ENCODE assay signal across 25 cellular contexts in the genomic region with DNA sequence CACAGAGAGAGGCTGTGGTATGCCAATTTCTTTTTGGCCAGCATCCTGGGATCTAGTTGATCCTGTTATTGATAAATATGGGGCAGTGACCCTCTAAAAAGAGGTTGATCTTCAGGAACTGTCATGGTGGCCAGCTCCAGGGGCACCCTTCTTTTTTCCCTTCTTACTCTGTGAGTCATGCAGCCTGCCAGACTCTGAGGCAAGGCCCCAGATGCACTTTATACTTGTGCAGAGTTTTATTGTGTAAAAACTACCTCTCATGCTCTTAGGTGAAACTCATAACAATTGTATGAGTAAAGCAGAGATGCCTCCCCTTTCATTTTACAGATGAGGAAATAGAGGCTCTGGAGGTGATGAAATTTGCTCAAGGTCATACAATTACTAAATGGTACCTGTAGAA.
"Had no signal": no experiment of that assay in that cellular context is flagged by ENCODE, and none has a peak within 500 bp of the region (broad histone marks: within the 10 kb centered on the region; RNA-seq: fewer than 3 reads in every experiment).

No MANE protein-coding gene starts in this region.

- H3K27ac ChIP-seq: adrenal gland, body of pancreas, PC-9, VCaP had no signal

- H3K4me3 ChIP-seq: adrenal gland, body of pancreas, K562, PC-9 had no signal

- H3K27me3 Mint-ChIP-seq: activated CD8-positive, alpha-beta T cell treated with anti-CD3 and anti-CD28 coated beads for 36 hours; activated naive CD4-positive, alpha-beta T cell treated with anti-CD3 and anti-CD28 coated beads, Interleukin-2, amount 10 ng/mL, durations not matched to agents 7 days and 5 days had no signal

- H3K27me3 ChIP-seq: adrenal gland, body of pancreas had no signal

- H3K4me1 ChIP-seq: adrenal gland, body of pancreas had no signal

- H3K9me3 Mint-ChIP-seq: activated CD4-positive, alpha-beta T cell treated with anti-CD3 and anti-CD28 coated beads, Interleukin-2, amount 10 ng/mL, durations not matched to agents 7 days and 5 days; activated CD8-positive, alpha-beta T cell treated with anti-CD3 and anti-CD28 coated beads for 36 hours; activated naive CD4-positive, alpha-beta T cell treated with anti-CD3 and anti-CD28 coated beads, Interleukin-2, amount 10 ng/mL, durations not matched to agents 7 days and 5 days; activated naive CD8-positive, alpha-beta T cell treated with anti-CD3 and anti-CD28 coated beads for 36 hours; activated T-cell treated with anti-CD3 and anti-CD28 coated beads, Interleukin-2, amount 50 U/mL, for 72 hours; activated T-helper 2 cell treated with anti-CD3 and anti-CD28 coated beads, Interferon-gamma antibody, Interleukin-2, Interleukin-4, amounts not matched to agents 10 μg/mL and 5 μg/mL and 100 μg/mL, durations not matched to agents 14 hours and 24 hours and 36 hours had no signal

- H3K36me3 ChIP-seq: adrenal gland had no signal

- H3K4me3 Mint-ChIP-seq: activated CD4-positive, alpha-beta T cell treated with anti-CD3 and anti-CD28 coated beads, Interleukin-2, amount 10 ng/mL, durations not matched to agents 7 days and 5 days; activated CD8-positive, alpha-beta T cell treated with anti-CD3 and anti-CD28 coated beads for 36 hours; activated naive CD4-positive, alpha-beta T cell treated with anti-CD3 and anti-CD28 coated beads, Interleukin-2, amount 10 ng/mL, durations not matched to agents 7 days and 5 days; activated naive CD8-positive, alpha-beta T cell treated with anti-CD3 and anti-CD28 coated beads for 36 hours; activated T-cell treated with anti-CD3 and anti-CD28 coated beads, Interleukin-2, amount 50 U/mL, for 72 hours; T-helper 17 cell had no signal

- DNase-seq: activated CD4-positive, alpha-beta T cell treated with anti-CD3 and anti-CD28 coated beads, Interleukin-2, amount 10 ng/mL, durations not matched to agents 7 days and 5 days; activated CD4-positive, CD25-positive, alpha-beta regulatory T cell; activated CD8-positive, alpha-beta memory T cell treated with anti-CD3 and anti-CD28 coated beads, Interleukin-2, amount 50 U/mL, for 4 hours; activated CD8-positive, alpha-beta T cell treated with anti-CD3 and anti-CD28 coated beads for 36 hours; activated gamma-delta T cell treated with Interleukin-2 at 50 U/mL for 16 hours; activated naive CD4-positive, alpha-beta T cell treated with anti-CD3 and anti-CD28 coated beads, Interleukin-2, amount 10 ng/mL, durations not matched to agents 7 days and 5 days; activated naive CD8-positive, alpha-beta T cell treated with anti-CD3 and anti-CD28 coated beads for 36 hours; activated T-cell treated with anti-CD3 and anti-CD28 coated beads, Interleukin-2, amount 50 U/mL, for 72 hours; adrenal gland; aorta; body of pancreas; central memory CD4-positive, alpha-beta T cell; Karpas-422; NCI-H1048; NCI-H146; NCI-H187 treated with DMSO at 0.1 percent for 48 hours; NCI-H2081 treated with DMSO at 0.1 percent for 48 hours; NCI-H446; NCI-H524; PC-9; SIG-M5; T-helper 17 cell had no signal

- H2AFZ ChIP-seq: PC-9 had no signal

- H3K36me3 Mint-ChIP-seq: activated naive CD4-positive, alpha-beta T cell treated with anti-CD3 and anti-CD28 coated beads, Interleukin-2, amount 10 ng/mL, durations not matched to agents 7 days and 5 days; activated naive CD8-positive, alpha-beta T cell treated with anti-CD3 and anti-CD28 coated beads for 36 hours had no signal

- ATAC-seq: activated CD8-positive, alpha-beta T cell treated with anti-CD3 and anti-CD28 coated beads for 36 hours; body of pancreas; K562; T-helper 17 cell had no signal

- H3K4me1 Mint-ChIP-seq: activated CD4-positive, alpha-beta T cell treated with anti-CD3 and anti-CD28 coated beads, Interleukin-2, amount 10 ng/mL, durations not matched to agents 7 days and 5 days; activated naive CD4-positive, alpha-beta T cell treated with anti-CD3 and anti-CD28 coated beads, Interleukin-2, amount 10 ng/mL, durations not matched to agents 7 days and 5 days; activated naive CD8-positive, alpha-beta T cell treated with anti-CD3 and anti-CD28 coated beads for 36 hours had no signal

- H3K9me3 ChIP-seq: adrenal gland, body of pancreas had no signal

- H3K4me2 ChIP-seq: PC-9 had no signal

- H3K27ac Mint-ChIP-seq: activated CD4-positive, alpha-beta T cell treated with anti-CD3 and anti-CD28 coated beads, Interleukin-2, amount 10 ng/mL, durations not matched to agents 7 days and 5 days; activated CD8-positive, alpha-beta T cell treated with anti-CD3 and anti-CD28 coated beads for 36 hours; activated naive CD4-positive, alpha-beta T cell treated with anti-CD3 and anti-CD28 coated beads, Interleukin-2, amount 10 ng/mL, durations not matched to agents 7 days and 5 days; activated naive CD8-positive, alpha-beta T cell treated with anti-CD3 and anti-CD28 coated beads for 36 hours; activated T-cell treated with anti-CD3 and anti-CD28 coated beads, Interleukin-2, amount 50 U/mL, for 72 hours; activated T-helper 2 cell treated with anti-CD3 and anti-CD28 coated beads, Interferon-gamma antibody, Interleukin-2, Interleukin-4, amounts not matched to agents 10 μg/mL and 5 μg/mL and 100 μg/mL, durations not matched to agents 14 hours and 24 hours and 36 hours; T-helper 17 cell had no signal
